ENCODE assay signal across 32 cellular contexts in the genomic region with DNA sequence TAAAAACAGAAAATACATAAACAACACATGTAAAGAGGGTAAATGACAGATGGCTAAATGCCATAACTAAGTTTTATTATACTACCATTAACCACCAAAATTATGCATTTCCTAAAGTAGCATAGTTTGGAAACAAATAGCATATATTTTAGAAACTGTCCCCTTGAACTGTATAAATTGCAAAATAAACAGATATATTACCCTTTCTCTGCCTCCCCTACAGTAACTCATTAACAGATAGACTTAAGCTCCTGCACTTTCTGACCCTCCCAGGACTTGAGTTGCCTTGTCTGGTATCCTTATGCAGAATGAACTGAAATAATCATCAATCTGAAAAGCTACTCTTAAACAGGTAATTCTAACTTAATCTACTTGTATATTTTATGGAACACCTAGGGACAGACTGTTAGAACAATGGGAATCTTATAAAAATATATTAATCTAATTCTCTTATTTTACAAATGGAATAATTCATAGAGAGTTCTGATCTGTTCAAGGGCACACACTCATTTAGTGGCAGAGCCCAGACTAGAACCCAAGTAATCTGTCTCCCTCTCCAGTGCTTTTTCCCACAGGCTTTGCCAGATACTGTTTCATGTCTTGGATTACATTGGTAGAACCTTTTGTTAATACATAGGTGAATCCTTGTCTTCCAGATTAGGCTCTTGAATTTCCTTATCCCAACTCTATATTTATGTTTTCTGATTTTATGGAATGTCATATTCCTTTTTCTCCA.
"Had no signal": no experiment of that assay in that cellular context is flagged by ENCODE, and none has a peak within 500 bp of the region (broad histone marks: within the 10 kb centered on the region; RNA-seq: fewer than 3 reads in every experiment).

No MANE protein-coding gene starts in this region.

- H3K27ac Mint-ChIP-seq: activated CD8-positive, alpha-beta T cell treated with anti-CD3 and anti-CD28 coated beads for 36 hours; activated naive CD4-positive, alpha-beta T cell treated with anti-CD3 and anti-CD28 coated beads, Interleukin-2, amount 50 U/mL, for 24 hours; activated naive CD8-positive, alpha-beta T cell treated with anti-CD3 and anti-CD28 coated beads, Interleukin-2, amount 50 U/mL, for 24 hours; activated T-helper 2 cell treated with anti-CD3 and anti-CD28 coated beads, Interferon-gamma antibody, Interleukin-2, Interleukin-4, amounts not matched to agents 10 μg/mL and 5 μg/mL and 100 μg/mL, durations not matched to agents 14 hours and 24 hours and 36 hours; stimulated activated naive B cell treated with anti-CD40 and anti-IgM and Interleukin-4, amounts not matched to agents 10 μg/mL and 1 μg/mL and 100 μg/mL, for 72 hours; T-helper 1 cell treated with Interleukin-12 subunit alpha and Interleukin-12 subunit beta and Interleukin-4 antibody, amounts not matched to agents 30 μg/mL and 1 μg/mL, for 36 hours had no signal

- DNase-seq: activated CD4-positive, alpha-beta T cell treated with anti-CD3 and anti-CD28 coated beads for 48 hours; activated CD8-positive, alpha-beta T cell treated with anti-CD3 and anti-CD28 coated beads for 36 hours; activated naive CD8-positive, alpha-beta T cell treated with anti-CD3 and anti-CD28 coated beads, Interleukin-2, amount 50 U/mL, for 24 hours; activated T-cell treated with anti-CD3 and anti-CD28 coated beads, Interleukin-2, amount 50 U/mL, for 48 hours; amygdala; dermis blood vessel endothelial cell; effector CD4-positive, alpha-beta T cell; foreskin melanocyte; heart right ventricle; mesendoderm; ovary; retina; sigmoid colon; small intestine; stimulated activated CD4-positive, alpha-beta T cell treated with anti-CD3 and anti-CD28 coated beads, Interleukin-1b, Interleukin-23, amount 100 ng/mL, for 48 hours; stimulated activated naive B cell treated with anti-CD40 and anti-IgM and Interleukin-4, amounts not matched to agents 10 μg/mL and 1 μg/mL and 100 μg/mL, for 72 hours; stomach; T-helper 9 cell; thyroid gland; upper lobe of left lung; WERI-Rb-1 had no signal

- H3K4me3 Mint-ChIP-seq: activated CD8-positive, alpha-beta T cell treated with anti-CD3 and anti-CD28 coated beads for 36 hours; activated naive CD4-positive, alpha-beta T cell treated with anti-CD3 and anti-CD28 coated beads, Interleukin-2, amount 50 U/mL, for 24 hours; activated naive CD8-positive, alpha-beta T cell treated with anti-CD3 and anti-CD28 coated beads, Interleukin-2, amount 50 U/mL, for 24 hours; central memory CD8-positive, alpha-beta T cell; nephron; stimulated activated naive B cell treated with anti-CD40 and anti-IgM and Interleukin-4, amounts not matched to agents 10 μg/mL and 1 μg/mL and 100 μg/mL, for 72 hours; T-helper 1 cell treated with Interleukin-12 subunit alpha and Interleukin-12 subunit beta and Interleukin-4 antibody, amounts not matched to agents 30 μg/mL and 1 μg/mL, for 36 hours had no signal

- H3K36me3 Mint-ChIP-seq: activated naive CD4-positive, alpha-beta T cell treated with anti-CD3 and anti-CD28 coated beads, Interleukin-2, amount 50 U/mL, for 24 hours; stimulated activated naive B cell treated with anti-CD40 and anti-IgM and Interleukin-4, amounts not matched to agents 10 μg/mL and 1 μg/mL and 100 μg/mL, for 72 hours had no signal

- H3K27me3 ChIP-seq: breast epithelium, esophagus muscularis mucosa, heart right ventricle, neutrophil, ovary, sigmoid colon, stomach, thyroid gland, upper lobe of left lung, vagina had no signal

- H3K9me3 ChIP-seq: breast epithelium, esophagus muscularis mucosa, heart right ventricle, neutrophil, ovary, sigmoid colon, stomach, thyroid gland, upper lobe of left lung, vagina had no signal

- H3K4me3 ChIP-seq: breast epithelium, esophagus muscularis mucosa, heart right ventricle, lung, ovary, sigmoid colon, stomach, thyroid gland, upper lobe of left lung, vagina had no signal

- H3K27me3 Mint-ChIP-seq: activated naive CD4-positive, alpha-beta T cell treated with anti-CD3 and anti-CD28 coated beads, Interleukin-2, amount 50 U/mL, for 24 hours; progenitor cell of endocrine pancreas; stimulated activated naive B cell treated with anti-CD40 and anti-IgM and Interleukin-4, amounts not matched to agents 10 μg/mL and 1 μg/mL and 100 μg/mL, for 72 hours had no signal

- H3K9me3 Mint-ChIP-seq: activated CD8-positive, alpha-beta T cell treated with anti-CD3 and anti-CD28 coated beads for 36 hours; activated naive CD4-positive, alpha-beta T cell treated with anti-CD3 and anti-CD28 coated beads, Interleukin-2, amount 50 U/mL, for 24 hours; activated naive CD8-positive, alpha-beta T cell treated with anti-CD3 and anti-CD28 coated beads, Interleukin-2, amount 50 U/mL, for 24 hours; central memory CD8-positive, alpha-beta T cell; nephron; stimulated activated naive B cell treated with anti-CD40 and anti-IgM and Interleukin-4, amounts not matched to agents 10 μg/mL and 1 μg/mL and 100 μg/mL, for 72 hours; T-helper 1 cell treated with Interleukin-12 subunit alpha and Interleukin-12 subunit beta and Interleukin-4 antibody, amounts not matched to agents 30 μg/mL and 1 μg/mL, for 36 hours had no signal

- H3K4me1 Mint-ChIP-seq: activated naive CD4-positive, alpha-beta T cell treated with anti-CD3 and anti-CD28 coated beads, Interleukin-2, amount 50 U/mL, for 24 hours; nephron had no signal

- H3K36me3 ChIP-seq: breast epithelium, esophagus muscularis mucosa, heart right ventricle, neutrophil, ovary, sigmoid colon, stomach, thyroid gland, upper lobe of left lung, vagina, WERI-Rb-1 had no signal

- H3K27ac ChIP-seq: breast epithelium, esophagus muscularis mucosa, heart right ventricle, neutrophil, ovary, sigmoid colon, stomach, thyroid gland, upper lobe of left lung, vagina, WERI-Rb-1 had no signal

- FAIRE-seq: small intestine had no signal

- H3K4me1 ChIP-seq: breast epithelium, esophagus muscularis mucosa, heart right ventricle, sigmoid colon, upper lobe of left lung, vagina had no signal
